In genomic region chr17:49390548-49391324, GRCh38 we compare ENCODE assay signal across 9 cellular contexts. TPM values are rescaled to one million over a fixed set of nuclear protein-coding genes. Genes with fewer than 3 reads are reported as not detected.
DNase-seq lines count a peak whose midpoint lies in the region; ATAC-seq and TF ChIP-seq lines count a peak whose summit lies in the region.
"Had no signal": no experiment of that assay in that cellular context is flagged by ENCODE, and none has a peak within 500 bp of the region (broad histone marks: within the 10 kb centered on the region; RNA-seq: fewer than 3 reads in every experiment).

No MANE protein-coding gene starts in this region.

- no peaks in the 10 kb centered on the region for H3K36me3 ChIP-seq in left lung
- H3K36me3 ChIP-seq: tibial artery had no signal

- H3K4me3 ChIP-seq in left lung = peak overlapping the region in 1 of 2 donors; percentile 28
- H3K4me3 ChIP-seq: tibial artery had no signal

- no peaks in the 10 kb centered on the region for H3K9me3 Mint-ChIP-seq in activated T-helper 1 cell treated with anti-CD3 and anti-CD28 coated beads, Interleukin-12 subunit alpha, Interleukin-12 subunit beta, Interleukin-2, Interleukin-4 antibody, amounts not matched to agents 30 ng/mL and 10 ng/mL and 1 ng/mL, durations not matched to agents 14 hours and 24 hours and 36 hours

- no peaks in the 10 kb centered on the region for H3K9me3 ChIP-seq in left lung
- H3K9me3 ChIP-seq: tibial artery had no signal

- H3K4me3 Mint-ChIP-seq in activated T-helper 1 cell treated with anti-CD3 and anti-CD28 coated beads, Interleukin-12 subunit alpha, Interleukin-12 subunit beta, Interleukin-2, Interleukin-4 antibody, amounts not matched to agents 30 ng/mL and 10 ng/mL and 1 ng/mL, durations not matched to agents 14 hours and 24 hours and 36 hours = no peak overlapping the region

- peaks cover 0 to 64% of the 10 kb centered on the region in 2 donors for H3K4me1 ChIP-seq in left lung

- H3K27me3 ChIP-seq in left lung = no peaks in the 10 kb centered on the region

- intact Hi-C loops in activated T-helper 1 cell treated with anti-CD3 and anti-CD28 coated beads, Interleukin-12 subunit alpha, Interleukin-12 subunit beta, Interleukin-2, Interleukin-4 antibody, amounts not matched to agents 30 ng/mL and 10 ng/mL and 1 ng/mL, durations not matched to agents 14 hours and 24 hours and 36 hours (cut with micrococcal nuclease) = no loop called here
- intact Hi-C loops in left lung (cut with DNase I) = no loop called here

- peak overlapping the region; percentile 83 for H3K27ac Mint-ChIP-seq in activated T-helper 1 cell treated with anti-CD3 and anti-CD28 coated beads, Interleukin-12 subunit alpha, Interleukin-12 subunit beta, Interleukin-2, Interleukin-4 antibody, amounts not matched to agents 30 ng/mL and 10 ng/mL and 1 ng/mL, durations not matched to agents 14 hours and 24 hours and 36 hours

- H3K36me3 Mint-ChIP-seq in activated T-helper 1 cell treated with anti-CD3 and anti-CD28 coated beads, Interleukin-12 subunit alpha, Interleukin-12 subunit beta, Interleukin-2, Interleukin-4 antibody, amounts not matched to agents 30 ng/mL and 10 ng/mL and 1 ng/mL, durations not matched to agents 14 hours and 24 hours and 36 hours (ENCODE audit: low read depth) = no peaks in the 10 kb centered on the region

- ATAC-seq in HG02759 (IDR thresholded peaks at IDR 0.05; ENCODE audit: unreplicated experiment) = peak; percentile 41
- peak; percentile 55 for ATAC-seq in left lung

- no peaks in the 10 kb centered on the region for H3K27me3 Mint-ChIP-seq in activated T-helper 1 cell treated with anti-CD3 and anti-CD28 coated beads, Interleukin-12 subunit alpha, Interleukin-12 subunit beta, Interleukin-2, Interleukin-4 antibody, amounts not matched to agents 30 ng/mL and 10 ng/mL and 1 ng/mL, durations not matched to agents 14 hours and 24 hours and 36 hours (ENCODE audit: insufficient read depth)

- peaks cover 71% of the 10 kb centered on the region for H3K4me1 Mint-ChIP-seq in activated T-helper 1 cell treated with anti-CD3 and anti-CD28 coated beads, Interleukin-12 subunit alpha, Interleukin-12 subunit beta, Interleukin-2, Interleukin-4 antibody, amounts not matched to agents 30 ng/mL and 10 ng/mL and 1 ng/mL, durations not matched to agents 14 hours and 24 hours and 36 hours (ENCODE audit: low read depth)

- peak overlapping the region; percentile 65 to 97 for H3K27ac ChIP-seq in left lung
- H3K27ac ChIP-seq: tibial artery had no signal

- no peak for TF ChIP-seq CTCF in left lung (IDR thresholded peaks at IDR 0.05)

- peak; percentile 82 for DNase-seq in CD1c-positive myeloid dendritic cell (ENCODE audit: extremely low spot score)
- DNase-seq in activated T-helper 1 cell treated with anti-CD3 and anti-CD28 coated beads, Interleukin-12 subunit alpha, Interleukin-12 subunit beta, Interleukin-2, Interleukin-4 antibody, amounts not matched to agents 30 ng/mL and 10 ng/mL and 1 ng/mL, durations not matched to agents 14 hours and 24 hours and 36 hours (ENCODE audit: low spot score) = no peak
- DNase-seq in left lung = peak in 1 of 2 donors; percentile 52
- peak; percentile 62 for DNase-seq in ureter (ENCODE audit: low spot score)
- DNase-seq in SW 1271 (lab: John Stamatoyannopoulos, UW) = no peak
- DNase-seq in NCI-H345 treated with DMSO at 0.1 percent for 48 hours (lab: John Stamatoyannopoulos, UW; ENCODE audit: unreplicated experiment) = no peak
- no peak for DNase-seq in NCI-H2196 (lab: John Stamatoyannopoulos, UW; ENCODE audit: unreplicated experiment)

RNA-seq across cellular contexts. Expression of gene PHB1, which starts 23.9 kb away (rescaled TPM):
- total RNA-seq in activated T-helper 1 cell treated with anti-CD3 and anti-CD28 coated beads, Interleukin-12 subunit alpha, Interleukin-12 subunit beta, Interleukin-2, Interleukin-4 antibody, amounts not matched to agents 30 ng/mL and 10 ng/mL and 1 ng/mL, durations not matched to agents 14 hours and 24 hours and 36 hours = 395 and 401 TPM in 2 replicates
- total RNA-seq in left lung (100 to 1,000 TPM; 146 to 171 TPM), ureter (172 TPM)

RNA-seq across cellular contexts. Expression of gene ZNF652, which starts 28.7 kb away (rescaled TPM):
- 6.3 and 7.5 TPM in 2 replicates for total RNA-seq in activated T-helper 1 cell treated with anti-CD3 and anti-CD28 coated beads, Interleukin-12 subunit alpha, Interleukin-12 subunit beta, Interleukin-2, Interleukin-4 antibody, amounts not matched to agents 30 ng/mL and 10 ng/mL and 1 ng/mL, durations not matched to agents 14 hours and 24 hours and 36 hours
- total RNA-seq in left lung = 10 to 100 TPM; 42.6 to 46.8 TPM
- 44.6 TPM for total RNA-seq in ureter

Comparison
In these comparisons a context has a peak if more than half of its experiments do, and no peak if none do; other contexts are left out.
1. DNase-seq: peak in CD1c-positive myeloid dendritic cell (single experiment) and ureter (single experiment); none in activated T-helper 1 cell treated with anti-CD3 and anti-CD28 coated beads, Interleukin-12 subunit alpha, Interleukin-12 subunit beta, Interleukin-2, Interleukin-4 antibody, amounts not matched to agents 30 ng/mL and 10 ng/mL and 1 ng/mL, durations not matched to agents 14 hours and 24 hours and 36 hours (single experiment), SW 1271 (0 of 2), NCI-H345 treated with DMSO at 0.1 percent for 48 hours (single experiment) and NCI-H2196 (single experiment).